ENCODE assay signal across 23 cellular contexts in the genomic region with DNA sequence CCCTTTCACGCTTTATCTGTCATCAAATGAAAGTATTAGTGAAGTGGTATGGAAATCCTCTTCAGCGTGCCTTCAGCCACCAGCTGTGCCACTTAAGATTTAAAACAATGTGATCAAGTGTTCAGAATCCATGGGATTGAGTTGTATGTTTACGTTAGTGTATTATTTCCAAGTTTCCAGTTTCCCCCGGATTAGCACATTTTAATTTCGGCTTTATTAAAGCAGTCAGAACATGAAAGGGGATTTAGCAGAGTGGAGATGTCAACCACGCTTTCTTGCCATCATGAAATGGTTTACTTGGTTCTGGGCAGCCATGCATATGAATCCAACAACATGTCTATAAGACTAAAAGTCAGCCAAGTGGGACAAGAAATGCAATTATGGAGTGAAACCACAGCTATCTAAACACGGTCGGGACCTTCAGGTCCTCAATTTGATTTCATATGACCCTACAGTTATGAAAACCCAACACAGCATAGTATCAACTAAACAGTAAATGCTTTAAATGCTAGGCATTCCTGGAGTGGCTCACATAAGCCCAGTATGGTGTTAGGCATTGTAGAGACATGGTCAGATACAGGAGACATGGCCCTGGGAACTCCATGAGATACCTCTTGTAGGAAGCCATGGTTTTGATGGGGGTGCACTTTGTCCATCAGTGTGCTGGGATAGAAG.
DNase-seq lines count a peak whose midpoint lies in the region; ATAC-seq, FAIRE-seq and TF ChIP-seq lines count a peak whose summit lies in the region.
"Had no signal": no experiment of that assay in that cellular context is flagged by ENCODE, and none has a peak within 500 bp of the region (broad histone marks: within the 10 kb centered on the region; RNA-seq: fewer than 3 reads in every experiment).

No MANE protein-coding gene starts in this region.

- H2AFZ ChIP-seq in MM.1S (ENCODE audit: low read length): no peak overlapping the region

- H3K4me2 ChIP-seq in MM.1S (ENCODE audit: low read depth, low read length): no peak overlapping the region

- H3K27ac ChIP-seq in MM.1S (ENCODE audit: low read length): no peak overlapping the region
- H3K27ac ChIP-seq: 22Rv1, WERI-Rb-1 had no signal

- no peak for DNase-seq in activated T-cell treated with anti-CD3 and anti-CD28 coated beads, Interleukin-2, amount 50 U/mL, for 72 hours
- no peak for DNase-seq in activated T-cell treated with anti-CD3 and anti-CD28 coated beads, Interleukin-2, amount 50 U/mL, for 24 hours
- DNase-seq in amniotic epithelial cell (ENCODE audit: low read depth): peak; percentile 39
- peak; percentile 43 for DNase-seq in kidney tubule cell (ENCODE audit: low spot score)
- DNase-seq in HTR-8/SVneo (ENCODE audit: insufficient read length, low spot score): no peak
- DNase-seq in mesenteric fat pad (ENCODE audit: low spot score): no peak
- no peak for DNase-seq in MM.1S
- no peak for DNase-seq in NCI-H82 (lab: John Stamatoyannopoulos, UW)
- DNase-seq: activated naive CD4-positive, alpha-beta T cell; glutamatergic neuron; H7; naive thymus-derived CD8-positive, alpha-beta T cell; NCI-H1048; NCI-H345; OCI-M1; stimulated activated CD4-positive, alpha-beta T cell treated with anti-CD3 and anti-CD28 coated beads, Interleukin-2, amount 100 ng/mL, for 24 hours; stimulated activated CD8-positive, alpha-beta memory T cell treated with anti-CD3 and anti-CD28 coated beads, Interleukin-4, amount 100 ng/mL, for 48 hours; WERI-Rb-1 had no signal

- no peaks in the 10 kb centered on the region for H3K9me3 Mint-ChIP-seq in activated T-cell treated with anti-CD3 and anti-CD28 coated beads, Interleukin-2, amount 50 U/mL, for 72 hours
- H3K9me3 Mint-ChIP-seq in activated T-cell treated with anti-CD3 and anti-CD28 coated beads, Interleukin-2, amount 50 U/mL, for 24 hours: no peaks in the 10 kb centered on the region
- H3K9me3 Mint-ChIP-seq: central memory CD8-positive, alpha-beta T cell; naive thymus-derived CD8-positive, alpha-beta T cell; type B pancreatic cell had no signal

- H3K36me3 ChIP-seq in MM.1S (replicated peaks; ENCODE audit: insufficient read depth, low read length): no peaks in the 10 kb centered on the region
- H3K36me3 ChIP-seq: WERI-Rb-1 had no signal

- no peak for TF ChIP-seq CTCF in MM.1S (IDR thresholded peaks at IDR 0.05; ENCODE audit: low read length)

- peaks cover 0 to 2% of the 10 kb centered on the region in 2 donors for H3K36me3 Mint-ChIP-seq in activated T-cell treated with anti-CD3 and anti-CD28 coated beads, Interleukin-2, amount 50 U/mL, for 72 hours (ENCODE audit: insufficient read depth in 2 of 2)
- H3K36me3 Mint-ChIP-seq in activated T-cell treated with anti-CD3 and anti-CD28 coated beads, Interleukin-2, amount 50 U/mL, for 24 hours (ENCODE audit: low read depth): no peaks in the 10 kb centered on the region

- H4K20me1 ChIP-seq in MM.1S (ENCODE audit: insufficient read depth, low read length): no peaks in the 10 kb centered on the region

- no peak overlapping the region for H3K4me3 ChIP-seq in MM.1S (ENCODE audit: low read length)

- ATAC-seq in activated T-cell treated with anti-CD3 and anti-CD28 coated beads, Interleukin-2, amount 50 U/mL, for 72 hours (replicated peaks in 1 of 2): no peak
- ATAC-seq: naive thymus-derived CD8-positive, alpha-beta T cell had no signal

- H3F3A ChIP-seq in MM.1S (ENCODE audit: insufficient read depth, low read length): no peaks in the 10 kb centered on the region

- peak overlapping the region; percentile 41 for H3K27ac Mint-ChIP-seq in activated T-cell treated with anti-CD3 and anti-CD28 coated beads, Interleukin-2, amount 50 U/mL, for 72 hours
- no peak overlapping the region for H3K27ac Mint-ChIP-seq in activated T-cell treated with anti-CD3 and anti-CD28 coated beads, Interleukin-2, amount 50 U/mL, for 24 hours
- H3K27ac Mint-ChIP-seq: type B pancreatic cell had no signal

- peak overlapping the region in 1 of 2 donors; percentile 27 for H3K4me3 Mint-ChIP-seq in activated T-cell treated with anti-CD3 and anti-CD28 coated beads, Interleukin-2, amount 50 U/mL, for 72 hours
- H3K4me3 Mint-ChIP-seq in activated T-cell treated with anti-CD3 and anti-CD28 coated beads, Interleukin-2, amount 50 U/mL, for 24 hours: no peak overlapping the region
- H3K4me3 Mint-ChIP-seq: central memory CD8-positive, alpha-beta T cell; naive thymus-derived CD8-positive, alpha-beta T cell; type B pancreatic cell had no signal

- peaks cover 37% of the 10 kb centered on the region for H3K4me1 Mint-ChIP-seq in activated T-cell treated with anti-CD3 and anti-CD28 coated beads, Interleukin-2, amount 50 U/mL, for 72 hours (ENCODE audit: low read depth)
- H3K4me1 Mint-ChIP-seq in activated T-cell treated with anti-CD3 and anti-CD28 coated beads, Interleukin-2, amount 50 U/mL, for 24 hours (ENCODE audit: low read depth): peaks cover 16% of the 10 kb centered on the region

- H3K9ac ChIP-seq in MM.1S (ENCODE audit: low read length): no peak overlapping the region

- H3K79me2 ChIP-seq in MM.1S (ENCODE audit: low read length): no peaks in the 10 kb centered on the region

- FAIRE-seq in HTR-8/SVneo (lab: Jason Lieb, UNC): no peak
- FAIRE-seq: D721Med, endometrium had no signal

- no peaks in the 10 kb centered on the region for H3K9me3 ChIP-seq in MM.1S (replicated peaks; ENCODE audit: insufficient read depth, low read length)

- no peaks in the 10 kb centered on the region for H3K4me1 ChIP-seq in MM.1S (ENCODE audit: low read length)

- no peaks in the 10 kb centered on the region for H3K9me2 ChIP-seq in MM.1S (replicated peaks; ENCODE audit: insufficient read depth, low read length)

- no peaks in the 10 kb centered on the region for H3K27me3 Mint-ChIP-seq in activated T-cell treated with anti-CD3 and anti-CD28 coated beads, Interleukin-2, amount 50 U/mL, for 72 hours (ENCODE audit: low read depth)
- H3K27me3 Mint-ChIP-seq in activated T-cell treated with anti-CD3 and anti-CD28 coated beads, Interleukin-2, amount 50 U/mL, for 24 hours: no peaks in the 10 kb centered on the region
- H3K27me3 Mint-ChIP-seq: central memory CD8-positive, alpha-beta T cell; type B pancreatic cell had no signal

- H3K27me3 ChIP-seq in MM.1S (replicated peaks; ENCODE audit: insufficient read depth, low read length): no peaks in the 10 kb centered on the region

Comparison
In these comparisons a context has a peak if more than half of its experiments do, and no peak if none do; other contexts are left out.
1. DNase-seq: peak in amniotic epithelial cell (single experiment) and kidney tubule cell (single experiment); none in activated T-cell treated with anti-CD3 and anti-CD28 coated beads, Interleukin-2, amount 50 U/mL, for 72 hours (0 of 2), activated T-cell treated with anti-CD3 and anti-CD28 coated beads, Interleukin-2, amount 50 U/mL, for 24 hours (single experiment), HTR-8/SVneo (single experiment), mesenteric fat pad (single experiment), MM.1S (single experiment) and NCI-H82 (single experiment).